In genomic region chr6:70604254-70604653, GRCh38 we compare ENCODE assay signal across 30 cellular contexts.
"Had no signal": no experiment of that assay in that cellular context is flagged by ENCODE, and none has a peak within 500 bp of the region (broad histone marks: within the 10 kb centered on the region; RNA-seq: fewer than 3 reads in every experiment).

No MANE protein-coding gene starts in this region.

- H3K36me3 ChIP-seq: ovary, right lobe of liver, sigmoid colon, suprapubic skin, tibial artery, transverse colon, upper lobe of right lung, vagina had no signal

- H3K27me3 Mint-ChIP-seq: progenitor cell of endocrine pancreas; stimulated activated naive CD8-positive, alpha-beta T cell treated with anti-CD3 and anti-CD28 coated beads, Interleukin-15, amount 100 ng/mL, for 72 hours; type B pancreatic cell had no signal

- H3K27ac Mint-ChIP-seq: natural killer cell; nephron; progenitor cell of endocrine pancreas; stimulated activated memory B cell treated with anti-CD40 and anti-IgM and Interleukin-4, amounts not matched to agents 10 μg/mL and 1 μg/mL and 100 μg/mL, for 72 hours; type B pancreatic cell had no signal

- ATAC-seq: naive thymus-derived CD4-positive, alpha-beta T cell; natural killer cell; psoas muscle; right cardiac atrium; right lobe of liver; stimulated activated memory B cell treated with anti-CD40 and anti-IgM and Interleukin-4, amounts not matched to agents 10 μg/mL and 1 μg/mL and 100 μg/mL, for 72 hours; stimulated activated naive CD8-positive, alpha-beta T cell treated with anti-CD3 and anti-CD28 coated beads, Interleukin-15, amount 100 ng/mL, for 72 hours; stimulated activated naive CD8-positive, alpha-beta T cell treated with anti-CD3 and anti-CD28 coated beads, Interleukin-15, Interleukin-2, amounts not matched to agents 100 U/mL and 50 U/mL, for 24 hours; upper lobe of right lung had no signal

- H3K9me3 Mint-ChIP-seq: natural killer cell had no signal

- FAIRE-seq: small intestine had no signal

- H3K9me3 ChIP-seq: psoas muscle, right lobe of liver, suprapubic skin, testis, tibial artery, transverse colon, upper lobe of right lung, vagina had no signal

- H3K9ac ChIP-seq: parathyroid adenoma had no signal

- H3K79me2 ChIP-seq: parathyroid adenoma had no signal

- H3K4me1 Mint-ChIP-seq: nephron; neural crest cell; stimulated activated memory B cell treated with anti-CD40 and anti-IgM and Interleukin-4, amounts not matched to agents 10 μg/mL and 1 μg/mL and 100 μg/mL, for 72 hours had no signal

- DNase-seq: naive thymus-derived CD4-positive, alpha-beta T cell; natural killer cell; occipital lobe; ovary; posterior cingulate gyrus; psoas muscle; right cardiac atrium; right lobe of liver; sigmoid colon; small intestine; stimulated activated CD4-positive, alpha-beta T cell treated with anti-CD3 and anti-CD28 coated beads, Interleukin-15, amount 100 ng/mL, for 24 hours; stimulated activated CD4-positive, alpha-beta T cell treated with anti-CD3 and anti-CD28 coated beads, Interleukin-2, amount 100 ng/mL, for 24 hours; stimulated activated CD4-positive, alpha-beta T cell treated with anti-CD3 and anti-CD28 coated beads, Interleukin-2, amount 100 ng/mL, for 48 hours; stimulated activated CD4-positive, alpha-beta T cell treated with anti-CD3 and anti-CD28 coated beads, Interleukin-4, amount 100 ng/mL, for 24 hours; stimulated activated naive CD4-positive, alpha-beta T cell; stimulated activated naive CD8-positive, alpha-beta T cell treated with anti-CD3 and anti-CD28 coated beads, Interleukin-15, amount 100 ng/mL, for 72 hours; stimulated activated naive CD8-positive, alpha-beta T cell treated with anti-CD3 and anti-CD28 coated beads, Interleukin-15, Interleukin-2, amounts not matched to agents 100 U/mL and 50 U/mL, for 24 hours; substantia nigra; testis; tibial artery; transverse colon; upper lobe of right lung had no signal

- H3K4me1 ChIP-seq: parathyroid adenoma, psoas muscle, right lobe of liver, sigmoid colon, suprapubic skin, testis, tibial artery, transverse colon, upper lobe of right lung, vagina had no signal

- H2AFZ ChIP-seq: parathyroid adenoma had no signal

- H3K27ac ChIP-seq: ovary, parathyroid adenoma, psoas muscle, right lobe of liver, sigmoid colon, suprapubic skin, testis, tibial artery, transverse colon, upper lobe of right lung, vagina had no signal

- H3K36me3 Mint-ChIP-seq: natural killer cell, type B pancreatic cell had no signal

- H3K27me3 ChIP-seq: ovary, right lobe of liver, sigmoid colon, suprapubic skin, testis, tibial artery, transverse colon, upper lobe of right lung, vagina had no signal

- H3K4me3 ChIP-seq: ovary, psoas muscle, right lobe of liver, sigmoid colon, suprapubic skin, testis, tibial artery, transverse colon, upper lobe of right lung, vagina had no signal

- H3K4me3 Mint-ChIP-seq: naive thymus-derived CD4-positive, alpha-beta T cell; natural killer cell; nephron; neural crest cell; stimulated activated memory B cell treated with anti-CD40 and anti-IgM and Interleukin-4, amounts not matched to agents 10 μg/mL and 1 μg/mL and 100 μg/mL, for 72 hours; stimulated activated naive CD8-positive, alpha-beta T cell treated with anti-CD3 and anti-CD28 coated beads, Interleukin-15, amount 100 ng/mL, for 72 hours; type B pancreatic cell had no signal
